29 cellular contexts compared by ENCODE assay signal in genomic region chr5:76250463-76250862, GRCh38.
"Had no signal": no experiment of that assay in that cellular context is flagged by ENCODE, and none has a peak within 500 bp of the region (broad histone marks: within the 10 kb centered on the region; RNA-seq: fewer than 3 reads in every experiment).

No MANE protein-coding gene starts in this region.

- H3K27me3 ChIP-seq: gastrocnemius medialis, left lung had no signal

- H3K4me3 Mint-ChIP-seq: effector memory CD8-positive, alpha-beta T cell; endodermal cell; mesothelial cell of epicardium; naive B cell had no signal

- H3K36me3 ChIP-seq: esophagus squamous epithelium, gastrocnemius medialis, heart right ventricle, left lung, lower lobe of right lung had no signal

- H3K36me3 Mint-ChIP-seq: mesothelial cell of epicardium, naive B cell had no signal

- FAIRE-seq: colon, endometrium, islet of Langerhans, keratinocyte had no signal

- H3K9me3 ChIP-seq: esophagus squamous epithelium, gastrocnemius medialis, heart right ventricle, left lung, lower lobe of right lung, mucosa of descending colon had no signal

- H3K27ac Mint-ChIP-seq: effector memory CD8-positive, alpha-beta T cell; endodermal cell; mesothelial cell of epicardium; naive B cell had no signal

- H3K9me3 Mint-ChIP-seq: effector memory CD8-positive, alpha-beta T cell; endodermal cell; mesothelial cell of epicardium; naive B cell had no signal

- H3K4me1 Mint-ChIP-seq: endodermal cell, mesothelial cell of epicardium, naive B cell had no signal

- ATAC-seq: effector memory CD8-positive, alpha-beta T cell; esophagus mucosa; gastrocnemius medialis; heart right ventricle; left cardiac atrium; left lung; left ventricle myocardium superior; lower lobe of right lung; mucosa of descending colon had no signal

- DNase-seq: dermis blood vessel endothelial cell; dorsolateral prefrontal cortex; effector CD4-positive, alpha-beta T cell; effector memory CD8-positive, alpha-beta T cell; endodermal cell; erythroblast; esophagus squamous epithelium; foreskin fibroblast; foreskin melanocyte; gastrocnemius medialis; glutamatergic neuron; head of caudate nucleus; heart right ventricle; hippocampal formation; left cardiac atrium; left lung; left ventricle myocardium superior; lower lobe of right lung; mesenchymal stem cell; mucosa of descending colon; naive B cell had no signal

- H3K27ac ChIP-seq: coronary artery, dorsolateral prefrontal cortex, epithelial cell of prostate, esophagus squamous epithelium, gastrocnemius medialis, heart right ventricle, left lung, lower lobe of right lung had no signal

- H3K4me3 ChIP-seq: coronary artery, dorsolateral prefrontal cortex, esophagus squamous epithelium, gastrocnemius medialis, heart right ventricle, left lung, lower lobe of right lung, mucosa of descending colon had no signal

- H3K4me1 ChIP-seq: esophagus squamous epithelium, gastrocnemius medialis, heart right ventricle, left lung, lower lobe of right lung had no signal
